In the genomic region with DNA sequence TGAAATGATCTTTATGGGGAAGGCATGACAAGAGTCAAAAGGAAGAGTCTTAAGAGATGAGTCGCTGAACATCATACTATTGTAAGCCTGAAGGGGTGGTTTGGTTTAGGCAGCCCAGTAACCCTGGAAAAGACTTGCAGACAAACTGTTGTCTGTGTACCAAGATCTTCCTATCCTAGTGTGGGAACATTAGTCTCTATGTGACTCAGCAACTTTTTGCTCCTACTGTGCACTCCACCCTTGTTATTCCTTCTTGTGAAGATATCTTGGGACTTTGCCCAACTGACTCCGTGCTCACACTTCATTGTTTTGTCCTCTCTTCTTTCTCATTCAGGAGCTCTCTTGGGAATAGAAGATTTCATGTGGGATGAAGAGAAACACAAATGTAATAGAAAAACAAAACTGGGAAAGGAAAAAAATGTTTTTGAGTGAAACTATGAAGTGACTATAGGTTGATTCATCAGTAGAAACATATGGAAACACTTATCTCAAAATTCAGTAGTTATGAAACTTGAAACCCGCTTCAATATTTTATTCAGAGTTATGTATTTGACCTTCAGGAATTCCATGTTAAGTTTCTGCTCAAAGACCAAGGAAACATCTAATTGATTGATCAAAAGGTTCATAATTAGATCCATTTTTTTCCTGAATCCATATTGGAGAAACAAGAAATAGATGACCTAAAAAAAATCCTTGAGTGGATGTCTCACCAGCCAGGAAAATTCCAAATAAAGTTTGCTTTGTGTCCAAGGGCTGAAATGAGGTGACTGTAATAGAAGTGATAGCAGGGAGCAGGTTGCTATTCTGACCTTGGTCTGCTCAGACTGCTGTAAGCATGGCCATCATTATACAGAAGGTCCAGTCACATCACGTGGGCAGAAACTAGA, we compare ENCODE assay signal across 1 cellular context.
TF ChIP-seq lines count a peak whose summit lies in the region.

No MANE protein-coding gene starts in this region.

TF ChIP-seq in A549, 52 proteins besides CTCF, POLR2A, EP300 and RAD21 (continued from another document):
- TF ChIP-seq, protein P1, sequence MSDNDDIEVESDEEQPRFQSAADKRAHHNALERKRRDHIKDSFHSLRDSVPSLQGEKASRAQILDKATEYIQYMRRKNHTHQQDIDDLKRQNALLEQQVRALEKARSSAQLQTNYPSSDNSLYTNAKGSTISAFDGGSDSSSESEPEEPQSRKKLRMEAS (IDR thresholded peaks at IDR 0.05) = no peak
- TF ChIP-seq, protein P2, sequence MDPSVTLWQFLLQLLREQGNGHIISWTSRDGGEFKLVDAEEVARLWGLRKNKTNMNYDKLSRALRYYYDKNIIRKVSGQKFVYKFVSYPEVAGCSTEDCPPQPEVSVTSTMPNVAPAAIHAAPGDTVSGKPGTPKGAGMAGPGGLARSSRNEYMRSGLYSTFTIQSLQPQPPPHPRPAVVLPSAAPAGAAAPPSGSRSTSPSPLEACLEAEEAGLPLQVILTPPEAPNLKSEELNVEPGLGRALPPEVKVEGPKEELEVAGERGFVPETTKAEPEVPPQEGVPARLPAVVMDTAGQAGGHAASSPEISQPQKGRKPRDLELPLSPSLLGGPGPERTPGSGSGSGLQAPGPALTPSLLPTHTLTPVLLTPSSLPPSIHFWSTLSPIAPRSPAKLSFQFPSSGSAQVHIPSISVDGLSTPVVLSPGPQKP (IDR thresholded peaks at IDR 0.05; ENCODE audit: low read depth, low read length) = no peak
- no peak for TF ChIP-seq RNF2 (IDR thresholded peaks at IDR 0.05; ENCODE audit: borderline replicate concordance, low read depth)
- no peak for TF ChIP-seq RCOR1 (IDR thresholded peaks at IDR 0.05; ENCODE audit: low read depth, low read length)
- TF ChIP-seq, protein P3, sequence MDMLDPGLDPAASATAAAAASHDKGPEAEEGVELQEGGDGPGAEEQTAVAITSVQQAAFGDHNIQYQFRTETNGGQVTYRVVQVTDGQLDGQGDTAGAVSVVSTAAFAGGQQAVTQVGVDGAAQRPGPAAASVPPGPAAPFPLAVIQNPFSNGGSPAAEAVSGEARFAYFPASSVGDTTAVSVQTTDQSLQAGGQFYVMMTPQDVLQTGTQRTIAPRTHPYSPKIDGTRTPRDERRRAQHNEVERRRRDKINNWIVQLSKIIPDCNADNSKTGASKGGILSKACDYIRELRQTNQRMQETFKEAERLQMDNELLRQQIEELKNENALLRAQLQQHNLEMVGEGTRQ (IDR thresholded peaks at IDR 0.05) = no peak
- TF ChIP-seq, protein P4, sequence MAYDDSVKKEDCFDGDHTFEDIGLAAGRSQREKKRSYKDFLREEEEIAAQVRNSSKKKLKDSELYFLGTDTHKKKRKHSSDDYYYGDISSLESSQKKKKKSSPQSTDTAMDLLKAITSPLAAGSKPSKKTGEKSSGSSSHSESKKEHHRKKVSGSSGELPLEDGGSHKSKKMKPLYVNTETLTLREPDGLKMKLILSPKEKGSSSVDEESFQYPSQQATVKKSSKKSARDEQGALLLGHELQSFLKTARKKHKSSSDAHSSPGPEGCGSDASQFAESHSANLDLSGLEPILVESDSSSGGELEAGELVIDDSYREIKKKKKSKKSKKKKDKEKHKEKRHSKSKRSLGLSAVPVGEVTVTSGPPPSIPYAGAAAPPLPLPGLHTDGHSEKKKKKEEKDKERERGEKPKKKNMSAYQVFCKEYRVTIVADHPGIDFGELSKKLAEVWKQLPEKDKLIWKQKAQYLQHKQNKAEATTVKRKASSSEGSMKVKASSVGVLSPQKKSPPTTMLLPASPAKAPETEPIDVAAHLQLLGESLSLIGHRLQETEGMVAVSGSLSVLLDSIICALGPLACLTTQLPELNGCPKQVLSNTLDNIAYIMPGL (CRISPR knock-in tag; IDR thresholded peaks at IDR 0.05; ENCODE audit: borderline replicate concordance) = no peak
- no peak for TF ChIP-seq KDM5A (IDR thresholded peaks at IDR 0.05)
- TF ChIP-seq, protein P5, sequence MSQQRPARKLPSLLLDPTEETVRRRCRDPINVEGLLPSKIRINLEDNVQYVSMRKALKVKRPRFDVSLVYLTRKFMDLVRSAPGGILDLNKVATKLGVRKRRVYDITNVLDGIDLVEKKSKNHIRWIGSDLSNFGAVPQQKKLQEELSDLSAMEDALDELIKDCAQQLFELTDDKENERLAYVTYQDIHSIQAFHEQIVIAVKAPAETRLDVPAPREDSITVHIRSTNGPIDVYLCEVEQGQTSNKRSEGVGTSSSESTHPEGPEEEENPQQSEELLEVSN (IDR thresholded peaks at IDR 0.05; ENCODE audit: borderline replicate concordance, low read depth) = no peak
- peak; percentile 100 for TF ChIP-seq MAFK (IDR thresholded peaks at IDR 0.05; ENCODE audit: partially characterized antibody)
- TF ChIP-seq SMC3 (IDR thresholded peaks at IDR 0.05) = 0 out of 3 replicates have a peak, but pooled peaks have one; percentile 26
- TF ChIP-seq, protein P6, sequence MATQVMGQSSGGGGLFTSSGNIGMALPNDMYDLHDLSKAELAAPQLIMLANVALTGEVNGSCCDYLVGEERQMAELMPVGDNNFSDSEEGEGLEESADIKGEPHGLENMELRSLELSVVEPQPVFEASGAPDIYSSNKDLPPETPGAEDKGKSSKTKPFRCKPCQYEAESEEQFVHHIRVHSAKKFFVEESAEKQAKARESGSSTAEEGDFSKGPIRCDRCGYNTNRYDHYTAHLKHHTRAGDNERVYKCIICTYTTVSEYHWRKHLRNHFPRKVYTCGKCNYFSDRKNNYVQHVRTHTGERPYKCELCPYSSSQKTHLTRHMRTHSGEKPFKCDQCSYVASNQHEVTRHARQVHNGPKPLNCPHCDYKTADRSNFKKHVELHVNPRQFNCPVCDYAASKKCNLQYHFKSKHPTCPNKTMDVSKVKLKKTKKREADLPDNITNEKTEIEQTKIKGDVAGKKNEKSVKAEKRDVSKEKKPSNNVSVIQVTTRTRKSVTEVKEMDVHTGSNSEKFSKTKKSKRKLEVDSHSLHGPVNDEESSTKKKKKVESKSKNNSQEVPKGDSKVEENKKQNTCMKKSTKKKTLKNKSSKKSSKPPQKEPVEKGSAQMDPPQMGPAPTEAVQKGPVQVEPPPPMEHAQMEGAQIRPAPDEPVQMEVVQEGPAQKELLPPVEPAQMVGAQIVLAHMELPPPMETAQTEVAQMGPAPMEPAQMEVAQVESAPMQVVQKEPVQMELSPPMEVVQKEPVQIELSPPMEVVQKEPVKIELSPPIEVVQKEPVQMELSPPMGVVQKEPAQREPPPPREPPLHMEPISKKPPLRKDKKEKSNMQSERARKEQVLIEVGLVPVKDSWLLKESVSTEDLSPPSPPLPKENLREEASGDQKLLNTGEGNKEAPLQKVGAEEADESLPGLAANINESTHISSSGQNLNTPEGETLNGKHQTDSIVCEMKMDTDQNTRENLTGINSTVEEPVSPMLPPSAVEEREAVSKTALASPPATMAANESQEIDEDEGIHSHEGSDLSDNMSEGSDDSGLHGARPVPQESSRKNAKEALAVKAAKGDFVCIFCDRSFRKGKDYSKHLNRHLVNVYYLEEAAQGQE (IDR thresholded peaks at IDR 0.05) = no peak
- TF ChIP-seq CBX2 (IDR thresholded peaks at IDR 0.05; ENCODE audit: borderline replicate concordance, low read depth) = no peak
- TF ChIP-seq CBX8 (IDR thresholded peaks at IDR 0.05) = no peak
- TF ChIP-seq NPAS2 (CRISPR knock-in tag; IDR thresholded peaks at IDR 0.05; ENCODE audit: borderline replicate concordance) = no peak
- no peak for TF ChIP-seq HDAC2 (IDR thresholded peaks at IDR 0.05)
- TF ChIP-seq NR3C1 (IDR thresholded peaks at IDR 0.05) = no peak
- no peak for TF ChIP-seq FOSB (CRISPR knock-in tag; IDR thresholded peaks at IDR 0.05)
- no peak for TF ChIP-seq MYC (IDR thresholded peaks at IDR 0.05; ENCODE audit: borderline replicate concordance, low read length)
- peak; percentile 68; the same call in 1 of the 2 replicates for TF ChIP-seq HEYL (CRISPR knock-in tag; IDR thresholded peaks at IDR 0.05)
- no peak for TF ChIP-seq ZFP36 (IDR thresholded peaks at IDR 0.05; ENCODE audit: borderline replicate concordance, partially characterized antibody)
- TF ChIP-seq TP53 (CRISPR knock-in tag; IDR thresholded peaks at IDR 0.05) = no peak
- TF ChIP-seq NFE2L2 (conservative IDR thresholded peaks at IDR 0.05; ENCODE audit: low read length) = peak; percentile 97
- no peak for TF ChIP-seq EHMT2 (IDR thresholded peaks at IDR 0.05; ENCODE audit: low read depth)
